9 cellular contexts compared by ENCODE assay signal in the genomic region with DNA sequence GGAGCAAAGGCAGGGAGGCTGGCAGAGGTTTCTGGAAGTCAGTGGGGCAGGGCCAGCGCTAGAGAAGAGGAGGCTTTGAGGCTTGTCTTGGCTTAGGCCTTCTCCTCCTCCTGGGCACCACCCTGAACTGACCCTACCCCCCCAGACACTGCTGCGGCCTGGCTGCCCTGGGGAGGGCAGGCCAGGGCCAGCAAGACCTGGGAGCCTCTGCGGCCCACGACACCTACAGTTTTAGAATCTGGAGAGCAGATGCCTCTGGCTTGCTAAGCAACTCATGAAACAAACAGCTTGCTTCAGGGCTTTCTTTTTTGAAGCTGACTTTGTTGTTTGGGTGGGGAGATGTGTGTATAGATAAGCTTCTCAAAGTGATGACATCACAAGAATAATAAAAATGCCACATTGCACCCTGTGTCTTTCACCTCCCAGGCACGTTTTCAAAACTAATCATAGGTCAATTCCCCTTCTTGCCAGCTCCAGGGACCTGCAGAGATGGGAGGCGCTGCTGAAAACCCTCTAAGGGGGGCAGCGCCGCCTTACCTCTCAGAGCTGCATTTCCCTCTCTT. TPM values are rescaled to one million over a fixed set of nuclear protein-coding genes. Genes with fewer than 3 reads are reported as not detected.
DNase-seq lines count a peak whose midpoint lies in the region; ATAC-seq and TF ChIP-seq lines count a peak whose summit lies in the region.
"Had no signal": no experiment of that assay in that cellular context is flagged by ENCODE, and none has a peak within 500 bp of the region (broad histone marks: within the 10 kb centered on the region; RNA-seq: fewer than 3 reads in every experiment).

No MANE protein-coding gene starts in this region.

- H3K36me3 ChIP-seq in right atrium auricular region (no peaks in the 10 kb centered on the region), BE2C (no peaks in the 10 kb centered on the region)

- H3K4me3 Mint-ChIP-seq in natural killer cell (no peak overlapping the region), WTC11 (no peak overlapping the region)
- no peak overlapping the region for H3K4me3 Mint-ChIP-seq in natural killer cell treated with Interleukin-12 subunit alpha and Interleukin-12 subunit beta and Interleukin-15 and Interleukin-18, amount 100 ng/mL, for 72 hours

- no peaks in the 10 kb centered on the region for H3K9me3 ChIP-seq in right atrium auricular region
- H3K9me3 ChIP-seq in BE2C = no peaks in the 10 kb centered on the region

- DNase-seq in natural killer cell (no peak), WTC11 (ENCODE audit: low spot score) (no peak), right atrium auricular region (ENCODE audit: low spot score) (no peak), BE2C (no peak), NCI-H2107 (lab: John Stamatoyannopoulos, UW) (no peak)
- DNase-seq in natural killer cell treated with Interleukin-12 subunit alpha and Interleukin-12 subunit beta and Interleukin-15 and Interleukin-18, amount 100 ng/mL, for 72 hours (ENCODE audit: low spot score) = no peak

- intact Hi-C loops in natural killer cell (cut with micrococcal nuclease) = no loop called here

- H3K4me1 ChIP-seq in right atrium auricular region (peaks cover 0 to 64% of the 10 kb centered on the region in 2 donors), BE2C (no peaks in the 10 kb centered on the region; the same call in 1 of the 2 replicates)

- ATAC-seq in natural killer cell = peak; percentile 44 to 72 (median 61)
- ATAC-seq in natural killer cell treated with Interleukin-12 subunit alpha and Interleukin-12 subunit beta and Interleukin-15 and Interleukin-18, amount 100 ng/mL, for 72 hours = no peak
- peak; percentile 36 for ATAC-seq in WTC11
- ATAC-seq in GM19455 (IDR thresholded peaks at IDR 0.05; ENCODE audit: unreplicated experiment) = no peak
- ATAC-seq in HG02938 (IDR thresholded peaks at IDR 0.05; ENCODE audit: unreplicated experiment) = no peak

- H3K4me1 Mint-ChIP-seq in natural killer cell (peaks cover 8 to 21% of the 10 kb centered on the region in 2 donors), WTC11 (peaks cover 33% of the 10 kb centered on the region)
- H3K4me1 Mint-ChIP-seq in natural killer cell treated with Interleukin-12 subunit alpha and Interleukin-12 subunit beta and Interleukin-15 and Interleukin-18, amount 100 ng/mL, for 72 hours (ENCODE audit: low read depth in 2 of 2) = peaks cover 7 to 8% of the 10 kb centered on the region in 2 donors

- no peak overlapping the region for H3K4me3 ChIP-seq in right atrium auricular region
- no peak overlapping the region for H3K4me3 ChIP-seq in BE2C (ENCODE audit: low read depth, low read length)
- H3K4me3 ChIP-seq: GM12878 had no signal

- no peak for TF ChIP-seq CTCF in natural killer cell (IDR thresholded peaks at IDR 0.05)
- no peak for TF ChIP-seq CTCF in WTC11 (IDR thresholded peaks at IDR 0.05)
- no peak for TF ChIP-seq CTCF in right atrium auricular region (IDR thresholded peaks at IDR 0.05)
- no peak for TF ChIP-seq CTCF in BE2C (IDR thresholded peaks at IDR 0.05; ENCODE audit: low read depth, low read length)

- peak overlapping the region; percentile 70 to 92 for H3K27ac ChIP-seq in right atrium auricular region

- CTCF ChIA-PET in WTC11 (lab: Charles Lee) = interaction anchor here (0.6 to 2.3 kb wide), 13 partner anchors 9 to 321 kb away, joined by 3 to 16 read pairs (median 3); no protein-coding TSS in a partner anchor

- no peaks in the 10 kb centered on the region for H3K9me3 Mint-ChIP-seq in natural killer cell
- H3K9me3 Mint-ChIP-seq in natural killer cell treated with Interleukin-12 subunit alpha and Interleukin-12 subunit beta and Interleukin-15 and Interleukin-18, amount 100 ng/mL, for 72 hours = no peaks in the 10 kb centered on the region
- no peaks in the 10 kb centered on the region; the same call in 1 of the 2 replicates for H3K9me3 Mint-ChIP-seq in WTC11

- H3K36me3 Mint-ChIP-seq in natural killer cell (no peaks in the 10 kb centered on the region), WTC11 (no peaks in the 10 kb centered on the region)
- no peaks in the 10 kb centered on the region for H3K36me3 Mint-ChIP-seq in natural killer cell treated with Interleukin-12 subunit alpha and Interleukin-12 subunit beta and Interleukin-15 and Interleukin-18, amount 100 ng/mL, for 72 hours

- peaks cover 0 to 13% of the 10 kb centered on the region in 2 donors for H3K27me3 Mint-ChIP-seq in natural killer cell (ENCODE audit: low read depth in 2 of 2)
- H3K27me3 Mint-ChIP-seq in natural killer cell treated with Interleukin-12 subunit alpha and Interleukin-12 subunit beta and Interleukin-15 and Interleukin-18, amount 100 ng/mL, for 72 hours = peaks cover 7 to 12% of the 10 kb centered on the region in 2 donors
- peaks cover 5% of the 10 kb centered on the region for H3K27me3 Mint-ChIP-seq in WTC11 (ENCODE audit: low read depth)

- POLR2A ChIA-PET in WTC11 (lab: Charles Lee) = no interaction called here

- H3K27ac Mint-ChIP-seq in natural killer cell = no peak overlapping the region
- H3K27ac Mint-ChIP-seq in natural killer cell treated with Interleukin-12 subunit alpha and Interleukin-12 subunit beta and Interleukin-15 and Interleukin-18, amount 100 ng/mL, for 72 hours = peak overlapping the region in 1 of 2 donors; percentile 8
- H3K27ac Mint-ChIP-seq in WTC11 = no peak overlapping the region

- no peaks in the 10 kb centered on the region for H3K27me3 ChIP-seq in right atrium auricular region
- H3K27me3 ChIP-seq in BE2C = no peaks in the 10 kb centered on the region

TF ChIP-seq in WTC11, 78 proteins besides CTCF, POLR2A, EP300 and RAD21:
- TF ChIP-seq GRHL2 (CRISPR knock-in tag; IDR thresholded peaks at IDR 0.05; ENCODE audit: insufficient replicate concordance, severe bottlenecking) (no peak), ZNF317 (CRISPR knock-in tag; IDR thresholded peaks at IDR 0.05; ENCODE audit: borderline replicate concordance, low read depth) (no peak), SMAD4 (CRISPR knock-in tag; IDR thresholded peaks at IDR 0.05) (no peak), RORB (CRISPR knock-in tag; IDR thresholded peaks at IDR 0.05) (no peak), OVOL2 (CRISPR knock-in tag; IDR thresholded peaks at IDR 0.05; ENCODE audit: borderline replicate concordance) (no peak), CREM (CRISPR knock-in tag; IDR thresholded peaks at IDR 0.05) (no peak), CBFB (CRISPR knock-in tag; IDR thresholded peaks at IDR 0.05; ENCODE audit: low read depth) (no peak), MYBL2 (CRISPR knock-in tag; IDR thresholded peaks at IDR 0.05) (no peak)
- TF ChIP-seq, protein P1, sequence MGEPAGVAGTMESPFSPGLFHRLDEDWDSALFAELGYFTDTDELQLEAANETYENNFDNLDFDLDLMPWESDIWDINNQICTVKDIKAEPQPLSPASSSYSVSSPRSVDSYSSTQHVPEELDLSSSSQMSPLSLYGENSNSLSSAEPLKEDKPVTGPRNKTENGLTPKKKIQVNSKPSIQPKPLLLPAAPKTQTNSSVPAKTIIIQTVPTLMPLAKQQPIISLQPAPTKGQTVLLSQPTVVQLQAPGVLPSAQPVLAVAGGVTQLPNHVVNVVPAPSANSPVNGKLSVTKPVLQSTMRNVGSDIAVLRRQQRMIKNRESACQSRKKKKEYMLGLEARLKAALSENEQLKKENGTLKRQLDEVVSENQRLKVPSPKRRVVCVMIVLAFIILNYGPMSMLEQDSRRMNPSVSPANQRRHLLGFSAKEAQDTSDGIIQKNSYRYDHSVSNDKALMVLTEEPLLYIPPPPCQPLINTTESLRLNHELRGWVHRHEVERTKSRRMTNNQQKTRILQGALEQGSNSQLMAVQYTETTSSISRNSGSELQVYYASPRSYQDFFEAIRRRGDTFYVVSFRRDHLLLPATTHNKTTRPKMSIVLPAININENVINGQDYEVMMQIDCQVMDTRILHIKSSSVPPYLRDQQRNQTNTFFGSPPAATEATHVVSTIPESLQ (CRISPR knock-in tag; IDR thresholded peaks at IDR 0.05) = no peak
- TF ChIP-seq, protein P2, sequence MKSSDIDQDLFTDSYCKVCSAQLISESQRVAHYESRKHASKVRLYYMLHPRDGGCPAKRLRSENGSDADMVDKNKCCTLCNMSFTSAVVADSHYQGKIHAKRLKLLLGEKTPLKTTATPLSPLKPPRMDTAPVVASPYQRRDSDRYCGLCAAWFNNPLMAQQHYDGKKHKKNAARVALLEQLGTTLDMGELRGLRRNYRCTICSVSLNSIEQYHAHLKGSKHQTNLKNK (CRISPR knock-in tag; IDR thresholded peaks at IDR 0.05) = no peak
- TF ChIP-seq, protein P3, sequence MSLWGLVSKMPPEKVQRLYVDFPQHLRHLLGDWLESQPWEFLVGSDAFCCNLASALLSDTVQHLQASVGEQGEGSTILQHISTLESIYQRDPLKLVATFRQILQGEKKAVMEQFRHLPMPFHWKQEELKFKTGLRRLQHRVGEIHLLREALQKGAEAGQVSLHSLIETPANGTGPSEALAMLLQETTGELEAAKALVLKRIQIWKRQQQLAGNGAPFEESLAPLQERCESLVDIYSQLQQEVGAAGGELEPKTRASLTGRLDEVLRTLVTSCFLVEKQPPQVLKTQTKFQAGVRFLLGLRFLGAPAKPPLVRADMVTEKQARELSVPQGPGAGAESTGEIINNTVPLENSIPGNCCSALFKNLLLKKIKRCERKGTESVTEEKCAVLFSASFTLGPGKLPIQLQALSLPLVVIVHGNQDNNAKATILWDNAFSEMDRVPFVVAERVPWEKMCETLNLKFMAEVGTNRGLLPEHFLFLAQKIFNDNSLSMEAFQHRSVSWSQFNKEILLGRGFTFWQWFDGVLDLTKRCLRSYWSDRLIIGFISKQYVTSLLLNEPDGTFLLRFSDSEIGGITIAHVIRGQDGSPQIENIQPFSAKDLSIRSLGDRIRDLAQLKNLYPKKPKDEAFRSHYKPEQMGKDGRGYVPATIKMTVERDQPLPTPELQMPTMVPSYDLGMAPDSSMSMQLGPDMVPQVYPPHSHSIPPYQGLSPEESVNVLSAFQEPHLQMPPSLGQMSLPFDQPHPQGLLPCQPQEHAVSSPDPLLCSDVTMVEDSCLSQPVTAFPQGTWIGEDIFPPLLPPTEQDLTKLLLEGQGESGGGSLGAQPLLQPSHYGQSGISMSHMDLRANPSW (CRISPR knock-in tag; conservative IDR thresholded peaks at IDR 0.05; ENCODE audit: low read depth) = no peak

RNA-seq across cellular contexts. Expression of a gene that starts 46.2 kb away (rescaled TPM):
- total RNA-seq in natural killer cell (100 to 1,000 TPM; 127 to 204 (median 182) TPM), WTC11 (2021) (26.7 to 44.7 TPM (median 29.5 TPM) in 3 replicates), right atrium auricular region (10 to 100 TPM; 55.1 to 98.1 TPM)
- total RNA-seq in natural killer cell treated with Interleukin-12 subunit alpha and Interleukin-12 subunit beta and Interleukin-15 and Interleukin-18, amount 100 ng/mL, for 72 hours = 10 to 100 TPM; 49.1 to 85.8 TPM
- 13.7 TPM for polyA plus RNA-seq in BE2C (2012; ENCODE audit: insufficient read depth, insufficient read length, low read depth)

Comparison
In these comparisons a context has a peak if more than half of its experiments do, and no peak if none do; other contexts are left out.
1. ATAC-seq: peak in natural killer cell (3 of 3) and WTC11 (single experiment); none in natural killer cell treated with Interleukin-12 subunit alpha and Interleukin-12 subunit beta and Interleukin-15 and Interleukin-18, amount 100 ng/mL, for 72 hours (0 of 2), GM19455 (single experiment) and HG02938 (single experiment).